In genomic region chr2:175111200-175111657, GRCh38 we compare ENCODE assay signal across 9 cellular contexts. TPM values are rescaled to one million over a fixed set of nuclear protein-coding genes. Genes with fewer than 3 reads are reported as not detected.
DNase-seq lines count a peak whose midpoint lies in the region; FAIRE-seq and TF ChIP-seq lines count a peak whose summit lies in the region.
"Had no signal": no experiment of that assay in that cellular context is flagged by ENCODE, and none has a peak within 500 bp of the region (broad histone marks: within the 10 kb centered on the region; RNA-seq: fewer than 3 reads in every experiment).

No MANE protein-coding gene starts in this region.

- peak; percentile 27 for DNase-seq in Ammon's horn (ENCODE audit: low spot score)
- DNase-seq in GM18507 (ENCODE audit: extremely low spot score, insufficient read length, low read depth) = peak; percentile 9
- DNase-seq in HuH-7 (ENCODE audit: low spot score) = peak; percentile 20
- DNase-seq in SK-N-MC (ENCODE audit: low read depth, low spot score) = peak; percentile 56
- DNase-seq in erythroblast (lab: John Stamatoyannopoulos, UW) = peak; percentile 60 to 72
- no peak for DNase-seq in neural crest cell (ENCODE audit: low read depth, low spot score)
- DNase-seq in activated gamma-delta T cell treated with Interleukin-2 at 50 U/mL for 16 hours = no peak
- no peak for DNase-seq in stimulated activated CD4-positive, alpha-beta T cell treated with anti-CD3 and anti-CD28 coated beads, Interleukin-1b, Interleukin-23, amount 100 ng/mL, for 48 hours

- peaks cover 53% of the 10 kb centered on the region for H3K36me3 ChIP-seq in SK-N-MC (ENCODE audit: insufficient read depth, low read length)

- no peaks in the 10 kb centered on the region for H3K9me3 ChIP-seq in SK-N-MC (ENCODE audit: low read depth, low read length)

- H3K9me3 Mint-ChIP-seq in neural crest cell = no peaks in the 10 kb centered on the region
- H3K9me3 Mint-ChIP-seq: IgD-negative memory B cell had no signal

- FAIRE-seq in GM18507 (lab: Jason Lieb, UNC) = peak; percentile 83

- H3K4me3 Mint-ChIP-seq in neural crest cell = no peak overlapping the region
- H3K4me3 Mint-ChIP-seq: IgD-negative memory B cell had no signal

- peak overlapping the region; percentile 71 for H3K27ac ChIP-seq in SK-N-MC

- H3K36me3 Mint-ChIP-seq in neural crest cell (ENCODE audit: low read depth) = peaks cover 34% of the 10 kb centered on the region

- peak; percentile 79 for TF ChIP-seq CTCF in neural crest cell (conservative IDR thresholded peaks at IDR 0.05)

- no peak for TF ChIP-seq POLR2A in erythroblast (IDR thresholded peaks at IDR 0.05; ENCODE audit: low read length)

- no peaks in the 10 kb centered on the region for H3K4me1 Mint-ChIP-seq in neural crest cell

- H3K9ac ChIP-seq in SK-N-MC (ENCODE audit: insufficient read length) = no peak overlapping the region

- no peak overlapping the region for H3K27ac Mint-ChIP-seq in neural crest cell (ENCODE audit: unreplicated experiment)
- H3K27ac Mint-ChIP-seq: IgD-negative memory B cell had no signal

- H3K27me3 Mint-ChIP-seq in neural crest cell (ENCODE audit: low read depth) = no peaks in the 10 kb centered on the region
- H3K27me3 Mint-ChIP-seq: IgD-negative memory B cell had no signal

- H3K4me3 ChIP-seq in SK-N-MC = no peak overlapping the region

RNA-seq across cellular contexts. Expression of gene ATF2, which starts 56.8 kb away (rescaled TPM):
- total RNA-seq in neural crest cell = 77.8 and 78.8 TPM in 2 replicates

Comparison
In these comparisons a context has a peak if more than half of its experiments do, and no peak if none do; other contexts are left out.
1. DNase-seq: peak in Ammon's horn (single experiment), GM18507 (single experiment), HuH-7 (single experiment), SK-N-MC (single experiment) and erythroblast (2 of 2); none in neural crest cell (single experiment), activated gamma-delta T cell treated with Interleukin-2 at 50 U/mL for 16 hours (single experiment) and stimulated activated CD4-positive, alpha-beta T cell treated with anti-CD3 and anti-CD28 coated beads, Interleukin-1b, Interleukin-23, amount 100 ng/mL, for 48 hours (single experiment).